ENCODE assay signal across 8 cellular contexts in genomic region chr16:29973384-29974246, GRCh38. TPM values are rescaled to one million over a fixed set of nuclear protein-coding genes. Genes with fewer than 3 reads are reported as not detected.
A peak's percentile ranks its signal among the peaks of the same experiment; 100 is the strongest.
DNase-seq lines count a peak whose midpoint lies in the region; ATAC-seq and TF ChIP-seq lines count a peak whose summit lies in the region.

Gene TAOK2 (plus strand): TSS chr16:29973868. CDS start chr16:29977773, 3,905 bp downstream.

- ATAC-seq in GM18517 (IDR thresholded peaks at IDR 0.05; ENCODE audit: unreplicated experiment) (peak; percentile 89), HG03039 (IDR thresholded peaks at IDR 0.05; ENCODE audit: unreplicated experiment) (peak; percentile 95), aorta (ENCODE audit: low FRiP score) (peak; percentile 99)

- DNase-seq in NCI-H2081 treated with DMSO at 0.1 percent for 48 hours (lab: John Stamatoyannopoulos, UW) (peak; percentile 78), T1000 (lab: John Stamatoyannopoulos, UW) (peak; percentile 99), astrocyte of the cerebellum (ENCODE audit: low read depth) (peak; percentile 98), hepatic stellate cell (ENCODE audit: low spot score) (peak; percentile 100), renal cortical epithelial cell (ENCODE audit: low read depth) (peak; percentile 95), aorta (peak; percentile 99 to 100)

- intact Hi-C loops in aorta (cut with DNase I) = no loop called here

- H3K4me3 ChIP-seq in astrocyte of the cerebellum (ENCODE audit: low read depth, low read length) (peak within 1 kb of the TSS; percentile 81), aorta (ENCODE audit: low read length in 2 of 2) (peak within 1 kb of the TSS; percentile 80 to 85)

- H3K36me3 ChIP-seq in aorta (ENCODE audit: control insufficient read depth in 1 of 2, insufficient read depth in 2 of 2, low read length in 1 of 2) = no peaks in the 10 kb centered on the region

- WGBS in aorta, 2 donors = 2 to 3% methylated on average over 64 to 75 of the region's 75 CpGs

- no peaks in the 10 kb centered on the region for H3K9me3 ChIP-seq in aorta (ENCODE audit: control insufficient read depth, low read length)

- TF ChIP-seq CTCF in astrocyte of the cerebellum (IDR thresholded peaks at IDR 0.05; ENCODE audit: low read depth, low read length, missing control alignments) = no peak

- H3K27me3 ChIP-seq in aorta (ENCODE audit: control insufficient read depth in 1 of 2, insufficient read depth in 2 of 2, low read length in 1 of 2) = no peaks in the 10 kb centered on the region

- peak within 1 kb of the TSS in 1 of 2 donors; percentile 55 for H3K27ac ChIP-seq in aorta (ENCODE audit: low read depth in 1 of 2, low read length in 2 of 2)

- in situ Hi-C loops in astrocyte of the cerebellum (cut with HindIII; ENCODE audit: low sequenced_read_pairs) = no loop called here

- H3K4me1 ChIP-seq in aorta (ENCODE audit: control insufficient read depth in 1 of 2, insufficient read depth in 2 of 2, low read length in 2 of 2) = peaks cover 0 to 4% of the 10 kb centered on the region in 2 donors

RNA-seq across cellular contexts. Expression of gene TAOK2, which starts in this region (rescaled TPM):
- total RNA-seq in renal cortical epithelial cell (52.4 and 80.9 TPM in 2 replicates), aorta (10 to 100 TPM; 37.5 to 57.7 TPM)
- 10 to 100 TPM in 1 of 2 donors, 1 to 10 TPM in 1; 7.6 to 24.2 TPM for polyA plus RNA-seq in aorta
